In the genomic region with DNA sequence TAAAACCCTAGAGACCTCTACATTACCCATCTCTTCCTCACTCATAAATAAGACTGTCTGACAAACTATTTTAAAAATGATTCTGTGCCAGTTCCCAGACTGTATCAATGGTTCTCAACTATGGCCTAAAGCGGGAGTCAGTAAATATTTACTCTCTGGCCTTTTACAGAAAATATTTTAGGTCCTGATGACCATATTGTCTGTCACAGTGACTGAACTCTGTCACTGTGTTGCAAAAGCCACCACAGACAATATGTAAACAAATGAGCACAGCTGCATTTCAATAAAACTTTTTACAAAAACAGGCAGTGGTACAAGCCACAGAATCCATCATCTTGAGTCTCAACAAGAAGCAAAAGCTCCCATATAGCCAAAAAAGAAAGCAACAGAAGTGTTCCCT, we compare ENCODE assay signal across 27 cellular contexts. TPM values are rescaled to one million over a fixed set of nuclear protein-coding genes. Genes with fewer than 3 reads are reported as not detected.
"Had no signal": no experiment of that assay in that cellular context is flagged by ENCODE, and none has a peak within 500 bp of the region (broad histone marks: within the 10 kb centered on the region; RNA-seq: fewer than 3 reads in every experiment).

No MANE protein-coding gene starts in this region.

- H2AFZ ChIP-seq: neural progenitor cell had no signal

- DNase-seq: activated CD4-positive, alpha-beta T cell treated with anti-CD3 and anti-CD28 coated beads for 1 hour; activated CD4-positive, alpha-beta T cell treated with anti-CD3 and anti-CD28 coated beads, Interleukin-2, amount 50 U/mL, for 1 hour; activated CD8-positive, alpha-beta T cell treated with anti-CD3 and anti-CD28 coated beads, Interleukin-2, amount 10 ng/mL, durations not matched to agents 7 days and 5 days; activated gamma-delta T cell treated with Interleukin-2 at 50 U/mL for 16 hours; activated T-cell treated with anti-CD3 and anti-CD28 coated beads, Interleukin-2, amount 50 U/mL, for 1 hour; anterior cingulate cortex; body of pancreas; caudate nucleus; dermis blood vessel endothelial cell; effector CD8-positive, alpha-beta T cell; gastrocnemius medialis; left lung; naive thymus-derived CD8-positive, alpha-beta T cell; spleen; stimulated activated CD4-positive, alpha-beta T cell treated with anti-CD3 and anti-CD28 coated beads, Interleukin-4, amount 100 ng/mL, for 1 hour; stimulated activated naive CD4-positive, alpha-beta T cell treated with Interleukin-2 at 50 U/mL for 16 hours; T-helper 1 cell; upper lobe of left lung; WERI-Rb-1 had no signal

- H3K27me3 Mint-ChIP-seq: activated naive CD4-positive, alpha-beta T cell treated with anti-CD3 and anti-CD28 coated beads, Interleukin-2, amount 50 U/mL, for 24 hours; naive thymus-derived CD8-positive, alpha-beta T cell had no signal

- H3K27ac Mint-ChIP-seq: activated CD8-positive, alpha-beta T cell treated with anti-CD3 and anti-CD28 coated beads, Interleukin-2, amount 10 ng/mL, durations not matched to agents 7 days and 5 days; activated naive CD4-positive, alpha-beta T cell treated with anti-CD3 and anti-CD28 coated beads, Interleukin-2, amount 50 U/mL, for 24 hours; mesothelial cell of epicardium; naive thymus-derived CD8-positive, alpha-beta T cell; neural progenitor cell had no signal

- H3K4me1 ChIP-seq: body of pancreas, gastrocnemius medialis, left lung, neural progenitor cell, prostate gland, spleen, upper lobe of left lung had no signal

- FAIRE-seq: keratinocyte, TTC549 had no signal

- H3K36me3 ChIP-seq: gastrocnemius medialis, neural progenitor cell, prostate gland, WERI-Rb-1 had no signal

- H3K9me3 ChIP-seq: body of pancreas, esophagus muscularis mucosa, gastrocnemius medialis, prostate gland had no signal

- H3K27me3 ChIP-seq: body of pancreas, esophagus muscularis mucosa, gastrocnemius medialis, left lung, neural progenitor cell, spleen, upper lobe of left lung had no signal

- H3K4me3 ChIP-seq: body of pancreas, esophagus muscularis mucosa, gastrocnemius medialis, left lung, neural progenitor cell, prostate gland, spleen, thoracic aorta, upper lobe of left lung had no signal

- H3K4me3 Mint-ChIP-seq: activated CD8-positive, alpha-beta T cell treated with anti-CD3 and anti-CD28 coated beads, Interleukin-2, amount 10 ng/mL, durations not matched to agents 7 days and 5 days; activated naive CD4-positive, alpha-beta T cell treated with anti-CD3 and anti-CD28 coated beads, Interleukin-2, amount 50 U/mL, for 24 hours; mesothelial cell of epicardium; naive thymus-derived CD8-positive, alpha-beta T cell; neural progenitor cell had no signal

- H3K27ac ChIP-seq: body of pancreas, esophagus muscularis mucosa, gastrocnemius medialis, left lung, neural progenitor cell, prostate gland, spleen, thoracic aorta, upper lobe of left lung, WERI-Rb-1 had no signal

- H3K9ac ChIP-seq: neural progenitor cell had no signal

- H3K4me1 Mint-ChIP-seq: activated naive CD4-positive, alpha-beta T cell treated with anti-CD3 and anti-CD28 coated beads, Interleukin-2, amount 50 U/mL, for 24 hours; mesothelial cell of epicardium; naive thymus-derived CD8-positive, alpha-beta T cell; neural progenitor cell had no signal

- H3K4me2 ChIP-seq: neural progenitor cell had no signal

- ATAC-seq: activated CD8-positive, alpha-beta T cell treated with anti-CD3 and anti-CD28 coated beads, Interleukin-2, amount 10 ng/mL, durations not matched to agents 7 days and 5 days; body of pancreas; gastrocnemius medialis; left lung; naive thymus-derived CD8-positive, alpha-beta T cell had no signal

RNA-seq across cellular contexts. Expression of gene PLOD2, which starts 45.4 kb away (rescaled TPM):
- total RNA-seq: naive thymus-derived CD8-positive, alpha-beta T cell had no signal
- polyA plus RNA-seq: naive thymus-derived CD8-positive, alpha-beta T cell had no signal
